Comparison of ENCODE assay signal across 13 cellular contexts in the genomic region with DNA sequence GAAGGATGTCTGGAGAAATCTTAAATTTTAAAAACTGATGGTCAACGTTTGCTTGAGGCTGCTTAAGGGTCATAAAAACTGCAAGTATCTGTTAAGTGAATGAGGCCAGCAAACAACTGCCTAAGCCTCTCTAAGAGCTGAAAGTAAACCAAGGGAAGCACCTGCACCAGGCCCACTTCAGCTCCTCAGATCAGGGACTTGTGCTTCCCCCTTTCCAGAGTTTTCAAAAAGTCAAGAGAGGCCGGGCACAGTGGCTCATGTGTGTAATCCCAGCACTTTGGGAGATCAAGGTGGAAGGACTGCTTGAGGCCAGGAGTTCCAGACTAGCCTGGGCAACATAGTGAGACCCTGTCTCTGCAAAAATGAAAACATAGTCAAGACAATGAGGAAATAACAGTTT. TPM values are rescaled to one million over a fixed set of nuclear protein-coding genes. Genes with fewer than 3 reads are reported as not detected.
A peak's percentile ranks its signal among the peaks of the same experiment; 100 is the strongest.
DNase-seq lines count a peak whose midpoint lies in the region; ATAC-seq and TF ChIP-seq lines count a peak whose summit lies in the region.
"Had no signal": no experiment of that assay in that cellular context is flagged by ENCODE, and none has a peak within 500 bp of the region (broad histone marks: within the 10 kb centered on the region; RNA-seq: fewer than 3 reads in every experiment).

No MANE protein-coding gene starts in this region.

- H3K4me1 ChIP-seq in thymus (ENCODE audit: control insufficient read depth, insufficient read depth, low read length): peaks cover 30% of the 10 kb centered on the region
- H3K4me1 ChIP-seq in HAP-1: peaks cover 14% of the 10 kb centered on the region

- H3K9me3 Mint-ChIP-seq in activated naive CD4-positive, alpha-beta T cell treated with anti-CD3 and anti-CD28 coated beads, Interleukin-2, amount 50 U/mL, for 24 hours: no peaks in the 10 kb centered on the region
- no peaks in the 10 kb centered on the region for H3K9me3 Mint-ChIP-seq in activated CD4-positive, alpha-beta memory T cell treated with anti-CD3 and anti-CD28 coated beads, Interleukin-2, amount 10 ng/mL, durations not matched to agents 7 days and 5 days
- H3K9me3 Mint-ChIP-seq in immature natural killer cell: no peaks in the 10 kb centered on the region

- TF ChIP-seq CTCF in GM13977 (IDR thresholded peaks at IDR 0.05; ENCODE audit: extremely low read depth, insufficient read depth, missing control alignments): no peak

- H3K4me3 Mint-ChIP-seq in activated naive CD4-positive, alpha-beta T cell treated with anti-CD3 and anti-CD28 coated beads, Interleukin-2, amount 50 U/mL, for 24 hours: peak overlapping the region; percentile 39
- H3K4me3 Mint-ChIP-seq in activated CD4-positive, alpha-beta memory T cell treated with anti-CD3 and anti-CD28 coated beads, Interleukin-2, amount 10 ng/mL, durations not matched to agents 7 days and 5 days: no peak overlapping the region
- H3K4me3 Mint-ChIP-seq in immature natural killer cell: peak overlapping the region in 3 of 5 donors; percentile 14 to 58 (median 44)

- no peak for DNase-seq in activated naive CD4-positive, alpha-beta T cell treated with Interleukin-2 at 50 U/mL for 16 hours
- DNase-seq in activated CD4-positive, alpha-beta memory T cell treated with anti-CD3 and anti-CD28 coated beads, Interleukin-2, amount 10 ng/mL, durations not matched to agents 7 days and 5 days: no peak
- DNase-seq in immature natural killer cell: no peak
- no peak for DNase-seq in HAP-1 (ENCODE audit: low spot score in 2 of 2)
- no peak for DNase-seq in GM13977 (ENCODE audit: low spot score)
- DNase-seq: left cardiac atrium, NCI-H1436 treated with DMSO at 0.1 percent for 48 hours, NCI-H446, SHP77 had no signal

- no peaks in the 10 kb centered on the region for H3K27me3 ChIP-seq in thymus (ENCODE audit: control insufficient read depth, insufficient read depth)
- H3K27me3 ChIP-seq in HAP-1 (ENCODE audit: low read depth): no peaks in the 10 kb centered on the region
- H3K27me3 ChIP-seq: breast epithelium had no signal

- in situ Hi-C loops in HAP-1 (cut with MboI; ENCODE audit: low sequenced_read_pairs) (loop anchor here (5.0 kb wide), 1 partner anchor 461 kb away; no protein-coding TSS in a partner anchor), GM13977 (cut with MboI; ENCODE audit: low pct_unique_long_range_greater_than_20kb, low sequenced_read_pairs, unreplicated experiment) (loop anchor here (25.0 kb wide), 1 partner anchor 456 kb away; no protein-coding TSS in a partner anchor)

- no peaks in the 10 kb centered on the region for H3K27me3 Mint-ChIP-seq in activated naive CD4-positive, alpha-beta T cell treated with anti-CD3 and anti-CD28 coated beads, Interleukin-2, amount 50 U/mL, for 24 hours
- no peaks in the 10 kb centered on the region for H3K27me3 Mint-ChIP-seq in activated CD4-positive, alpha-beta memory T cell treated with anti-CD3 and anti-CD28 coated beads, Interleukin-2, amount 10 ng/mL, durations not matched to agents 7 days and 5 days
- H3K27me3 Mint-ChIP-seq in immature natural killer cell (ENCODE audit: low read depth in 3 of 3): peaks cover 8 to 17% (median 16%) of the 10 kb centered on the region in 3 donors

- WGBS in thymus: 17% methylated on average over 2 of the region's 2 CpGs

- H3K36me3 Mint-ChIP-seq in activated naive CD4-positive, alpha-beta T cell treated with anti-CD3 and anti-CD28 coated beads, Interleukin-2, amount 50 U/mL, for 24 hours: peaks cover 7% of the 10 kb centered on the region
- peaks cover 21% of the 10 kb centered on the region for H3K36me3 Mint-ChIP-seq in activated CD4-positive, alpha-beta memory T cell treated with anti-CD3 and anti-CD28 coated beads, Interleukin-2, amount 10 ng/mL, durations not matched to agents 7 days and 5 days (ENCODE audit: low read depth)
- H3K36me3 Mint-ChIP-seq in immature natural killer cell: peaks cover 0 to 20% (median 12%) of the 10 kb centered on the region in 3 donors

- no peaks in the 10 kb centered on the region for H3K9me3 ChIP-seq in thymus (ENCODE audit: control insufficient read depth)
- no peaks in the 10 kb centered on the region for H3K9me3 ChIP-seq in HAP-1
- H3K9me3 ChIP-seq: breast epithelium had no signal

- no peak overlapping the region for H3K4me3 ChIP-seq in thymus (ENCODE audit: low read length)
- no peak overlapping the region for H3K4me3 ChIP-seq in HAP-1
- H3K4me3 ChIP-seq: breast epithelium had no signal

- H3K36me3 ChIP-seq in thymus (ENCODE audit: control insufficient read depth, insufficient read depth) (peaks cover 26% of the 10 kb centered on the region), HAP-1 (replicated peaks) (peaks cover 19% of the 10 kb centered on the region)

- ATAC-seq in GM21390 (IDR thresholded peaks at IDR 0.05; ENCODE audit: unreplicated experiment): no peak
- ATAC-seq: left cardiac atrium had no signal

- POLR2A ChIA-PET in activated CD4-positive, alpha-beta memory T cell treated with anti-CD3 and anti-CD28 coated beads, Interleukin-2, amount 10 ng/mL, durations not matched to agents 7 days and 5 days (lab: Charles Lee): interaction anchor here (1.2 to 1.4 kb wide), 5 partner anchors 13 to 488 kb away, joined by 3 to 8 read pairs (median 3); partner anchors contain the start of genes CIAO2A and USP3

- CTCF ChIA-PET in activated CD4-positive, alpha-beta memory T cell treated with anti-CD3 and anti-CD28 coated beads, Interleukin-2, amount 10 ng/mL, durations not matched to agents 7 days and 5 days (lab: Charles Lee): interaction anchor here (0.8 to 1.6 kb wide), 9 partner anchors 8 to 460 kb away, joined by 3 to 5 read pairs (median 3); no protein-coding TSS in a partner anchor

- H3K27ac ChIP-seq in thymus (ENCODE audit: low read depth): peak overlapping the region; percentile 62

- H3K27ac Mint-ChIP-seq in activated naive CD4-positive, alpha-beta T cell treated with anti-CD3 and anti-CD28 coated beads, Interleukin-2, amount 50 U/mL, for 24 hours: peak overlapping the region; percentile 94
- H3K27ac Mint-ChIP-seq in activated CD4-positive, alpha-beta memory T cell treated with anti-CD3 and anti-CD28 coated beads, Interleukin-2, amount 10 ng/mL, durations not matched to agents 7 days and 5 days: peak overlapping the region; percentile 90
- peak overlapping the region; percentile 41 to 92 (median 86) for H3K27ac Mint-ChIP-seq in immature natural killer cell

- H3K4me1 Mint-ChIP-seq in activated naive CD4-positive, alpha-beta T cell treated with anti-CD3 and anti-CD28 coated beads, Interleukin-2, amount 50 U/mL, for 24 hours: peaks cover 63% of the 10 kb centered on the region
- peaks cover 71% of the 10 kb centered on the region for H3K4me1 Mint-ChIP-seq in activated CD4-positive, alpha-beta memory T cell treated with anti-CD3 and anti-CD28 coated beads, Interleukin-2, amount 10 ng/mL, durations not matched to agents 7 days and 5 days
- H3K4me1 Mint-ChIP-seq in immature natural killer cell: peaks cover 51 to 52% of the 10 kb centered on the region in 2 donors

RNA-seq across cellular contexts. Expression of gene FBXL22, which starts 9.1 kb away (rescaled TPM):
- 1 to 10 TPM in 1 of 2 experiments, under 1 TPM in 1; 0.28 to 1.0 TPM for total RNA-seq in activated CD4-positive, alpha-beta memory T cell treated with anti-CD3 and anti-CD28 coated beads, Interleukin-2, amount 10 ng/mL, durations not matched to agents 7 days and 5 days
- 1 to 10 TPM in 1 of 3 donors, not detected in 2; 1.1 TPM for polyA plus RNA-seq in immature natural killer cell
- polyA plus RNA-seq in thymus: 0.68 TPM
